21 cellular contexts compared by ENCODE assay signal in the genomic region with DNA sequence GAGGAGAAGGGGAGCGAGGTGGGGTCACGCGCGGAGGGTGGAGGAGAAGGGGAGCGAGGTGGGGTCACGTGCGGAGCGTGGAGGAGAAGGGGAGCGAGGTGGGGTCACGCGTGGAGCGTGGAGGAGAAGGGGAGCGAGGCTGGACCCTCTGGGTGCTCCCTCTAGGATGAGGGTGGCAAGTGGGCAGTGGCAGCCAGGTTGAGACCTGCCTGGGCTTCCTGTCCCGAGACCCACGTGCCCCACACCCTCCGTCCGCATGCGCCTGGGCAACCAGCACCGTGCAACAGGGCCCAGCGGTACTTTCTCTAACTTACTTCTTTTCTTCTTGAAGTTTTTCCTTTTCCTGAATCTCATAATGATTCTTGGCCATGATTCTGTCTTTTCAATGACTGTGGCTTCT.
"Had no signal": no experiment of that assay in that cellular context is flagged by ENCODE, and none has a peak within 500 bp of the region (broad histone marks: within the 10 kb centered on the region; RNA-seq: fewer than 3 reads in every experiment).

No MANE protein-coding gene starts in this region.

- H3K9ac ChIP-seq: SK-N-SH had no signal

- H3K4me3 Mint-ChIP-seq: activated CD8-positive, alpha-beta T cell treated with anti-CD3 and anti-CD28 coated beads for 36 hours; activated T-cell treated with anti-CD3 and anti-CD28 coated beads, Interleukin-2, amount 50 U/mL, for 72 hours had no signal

- H3K4me3 ChIP-seq: cardiac muscle cell had no signal

- H3K27me3 ChIP-seq: brain microvascular endothelial cell, cardiac muscle cell had no signal

- H3K27ac ChIP-seq: brain microvascular endothelial cell, cardiac muscle cell, VCaP had no signal

- H3K9me3 Mint-ChIP-seq: activated CD8-positive, alpha-beta T cell treated with anti-CD3 and anti-CD28 coated beads for 36 hours; activated naive CD4-positive, alpha-beta T cell treated with anti-CD3 and anti-CD28 coated beads, Interleukin-2, amount 50 U/mL, for 72 hours; activated T-cell treated with anti-CD3 and anti-CD28 coated beads, Interleukin-2, amount 50 U/mL, for 72 hours; activated T-helper 2 cell treated with anti-CD3 and anti-CD28 coated beads, Interferon-gamma antibody, Interleukin-2, Interleukin-4, amounts not matched to agents 10 μg/mL and 5 μg/mL and 100 μg/mL, durations not matched to agents 14 hours and 24 hours and 36 hours had no signal

- H3K27ac Mint-ChIP-seq: activated CD8-positive, alpha-beta T cell treated with anti-CD3 and anti-CD28 coated beads for 36 hours; activated T-cell treated with anti-CD3 and anti-CD28 coated beads, Interleukin-2, amount 50 U/mL, for 72 hours; activated T-helper 2 cell treated with anti-CD3 and anti-CD28 coated beads, Interferon-gamma antibody, Interleukin-2, Interleukin-4, amounts not matched to agents 10 μg/mL and 5 μg/mL and 100 μg/mL, durations not matched to agents 14 hours and 24 hours and 36 hours had no signal

- DNase-seq: activated CD4-positive, alpha-beta T cell treated with anti-CD3 and anti-CD28 coated beads for 4 hours; activated CD8-positive, alpha-beta memory T cell treated with anti-CD3 and anti-CD28 coated beads, Interleukin-2, amount 50 U/mL, for 4 hours; activated CD8-positive, alpha-beta T cell treated with anti-CD3 and anti-CD28 coated beads for 36 hours; activated T-cell treated with anti-CD3 and anti-CD28 coated beads, Interleukin-2, amount 50 U/mL, for 72 hours; brain microvascular endothelial cell; Kasumi-1; KBM-7; NCI-H1105 treated with DMSO at 0.1 percent for 48 hours; NCI-H1436 treated with DMSO at 0.1 percent for 48 hours; NCI-H187; NCI-H2081; NCI-H446; NCI-H524; PC-3; SIG-M5; SK-N-SH; T-helper 1 cell had no signal

- H3K27me3 Mint-ChIP-seq: activated CD8-positive, alpha-beta T cell treated with anti-CD3 and anti-CD28 coated beads for 36 hours had no signal

- ATAC-seq: activated CD8-positive, alpha-beta T cell treated with anti-CD3 and anti-CD28 coated beads for 36 hours; activated naive CD4-positive, alpha-beta T cell treated with anti-CD3 and anti-CD28 coated beads, Interleukin-2, amount 50 U/mL, for 72 hours; activated T-cell treated with anti-CD3 and anti-CD28 coated beads, Interleukin-2, amount 50 U/mL, for 72 hours; PC-3 had no signal

- H3K9me3 ChIP-seq: SK-N-SH had no signal
